Comparison of ENCODE assay signal across 16 cellular contexts in the genomic region with DNA sequence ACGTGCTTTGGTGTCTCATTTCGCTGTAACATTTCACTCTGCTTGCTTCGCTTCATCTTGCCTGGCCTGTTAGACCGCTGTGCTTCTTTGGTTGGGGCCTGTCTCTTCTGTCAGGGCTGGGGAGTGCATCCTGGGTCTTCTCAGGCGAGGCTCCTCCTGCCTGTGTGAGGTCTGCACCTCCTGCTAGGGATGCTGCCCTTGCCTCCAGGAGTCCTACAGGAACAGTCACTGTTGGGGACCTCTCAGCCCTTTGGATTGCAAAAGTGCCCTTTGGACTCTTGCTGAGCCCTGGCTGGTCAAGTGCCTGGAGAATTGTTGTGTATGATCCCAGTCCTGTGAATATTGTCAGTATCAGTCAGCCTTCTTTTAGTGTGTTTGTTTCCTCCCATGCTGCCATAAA.
DNase-seq lines count a peak whose midpoint lies in the region; ATAC-seq, FAIRE-seq and TF ChIP-seq lines count a peak whose summit lies in the region.
"Had no signal": no experiment of that assay in that cellular context is flagged by ENCODE, and none has a peak within 500 bp of the region (broad histone marks: within the 10 kb centered on the region; RNA-seq: fewer than 3 reads in every experiment).

No MANE protein-coding gene starts in this region.

- H3K36me3 Mint-ChIP-seq in IgD-negative memory B cell = peaks cover 7% of the 10 kb centered on the region
- peaks cover 0 to 12% (median 0%) of the 10 kb centered on the region in 3 donors for H3K36me3 Mint-ChIP-seq in naive thymus-derived CD8-positive, alpha-beta T cell

- DNase-seq in DMS53 (lab: John Stamatoyannopoulos, UW) (peak; percentile 90), colonic mucosa (peak; percentile 24), H54 (ENCODE audit: insufficient read length, low spot score) (no peak), foreskin melanocyte (no peak)
- no peak for DNase-seq in naive thymus-derived CD8-positive, alpha-beta T cell
- DNase-seq: effector CD8-positive, alpha-beta T cell; NCI-H187; OCI-M1; stimulated activated CD4-positive, alpha-beta T cell treated with anti-CD3 and anti-CD28 coated beads, Interleukin-4, amount 100 ng/mL, for 1 hour; stomach had no signal

- POLR2A ChIA-PET in naive thymus-derived CD8-positive, alpha-beta T cell (lab: Charles Lee) = interaction anchor here (0.5 kb wide), 1 partner anchor 16 kb away, joined by 4 read pairs; no protein-coding TSS in a partner anchor

- no peak for TF ChIP-seq CTCF in colonic mucosa (IDR thresholded peaks at IDR 0.05)

- peak overlapping the region in 2 of 3 donors; percentile 0 to 9 for H3K27ac Mint-ChIP-seq in IgD-negative memory B cell
- H3K27ac Mint-ChIP-seq in naive thymus-derived CD8-positive, alpha-beta T cell = peak overlapping the region in 7 of 10 donors; percentile 31 to 92 (median 63)
- H3K27ac Mint-ChIP-seq: progenitor cell of endocrine pancreas had no signal

- H3K9ac ChIP-seq in colonic mucosa (ENCODE audit: low read depth in 2 of 2, low read length in 2 of 2) = no peak overlapping the region

- H3K36me3 ChIP-seq in colonic mucosa = peaks cover 3% of the 10 kb centered on the region
- H3K36me3 ChIP-seq: ascending aorta, gastroesophageal sphincter, HAP-1, stomach had no signal

- H3K4me3 Mint-ChIP-seq in IgD-negative memory B cell = no peak overlapping the region
- peak overlapping the region in 3 of 10 donors; percentile 8 to 69 (median 30) for H3K4me3 Mint-ChIP-seq in naive thymus-derived CD8-positive, alpha-beta T cell

- FAIRE-seq in H54 (lab: Jason Lieb, UNC) = no peak

- H3K4me1 ChIP-seq in colonic mucosa = peaks cover 5% of the 10 kb centered on the region
- H3K4me1 ChIP-seq: HAP-1 had no signal

- H3K9me3 Mint-ChIP-seq in IgD-negative memory B cell = no peaks in the 10 kb centered on the region
- no peaks in the 10 kb centered on the region for H3K9me3 Mint-ChIP-seq in naive thymus-derived CD8-positive, alpha-beta T cell

- H3K27me3 ChIP-seq in colonic mucosa = no peaks in the 10 kb centered on the region
- H3K27me3 ChIP-seq: ascending aorta, gastroesophageal sphincter, stomach had no signal

- H3K9me3 ChIP-seq in colonic mucosa = no peaks in the 10 kb centered on the region
- H3K9me3 ChIP-seq: ascending aorta, gastroesophageal sphincter, HAP-1, stomach had no signal

- no peak overlapping the region for H3K27ac ChIP-seq in colonic mucosa
- H3K27ac ChIP-seq: ascending aorta, gastroesophageal sphincter, stomach had no signal

- no peaks in the 10 kb centered on the region for H3K27me3 Mint-ChIP-seq in IgD-negative memory B cell
- H3K27me3 Mint-ChIP-seq in naive thymus-derived CD8-positive, alpha-beta T cell = no peaks in the 10 kb centered on the region
- H3K27me3 Mint-ChIP-seq: progenitor cell of endocrine pancreas had no signal

- TF ChIP-seq POLR2A in H54 (IDR thresholded peaks at IDR 0.05; ENCODE audit: low read depth, low read length) = no peak

- H3K4me1 Mint-ChIP-seq in IgD-negative memory B cell = peaks cover 30 to 38% (median 37%) of the 10 kb centered on the region in 3 donors
- peaks cover 47 to 77% (median 69%) of the 10 kb centered on the region in 4 donors for H3K4me1 Mint-ChIP-seq in naive thymus-derived CD8-positive, alpha-beta T cell

- intact Hi-C loops in colonic mucosa (cut with DNase I) = loop anchor here (5.0 kb wide), 1 partner anchor 84 kb away; a partner anchor contains a TSS

- no peak for ATAC-seq in naive thymus-derived CD8-positive, alpha-beta T cell
- ATAC-seq in GM19463 (IDR thresholded peaks at IDR 0.05; ENCODE audit: unreplicated experiment) = no peak
- ATAC-seq: gastroesophageal sphincter had no signal

- H3K4me3 ChIP-seq in colonic mucosa = no peak overlapping the region
- H3K4me3 ChIP-seq: ascending aorta, gastroesophageal sphincter, HAP-1, stomach had no signal

Comparison
In these comparisons a context has a peak if more than half of its experiments do, and no peak if none do; other contexts are left out.
1. DNase-seq: peak in DMS53 (single experiment) and colonic mucosa (single experiment); none in naive thymus-derived CD8-positive, alpha-beta T cell (0 of 10), H54 (single experiment) and foreskin melanocyte (single experiment).